In the genomic region with DNA sequence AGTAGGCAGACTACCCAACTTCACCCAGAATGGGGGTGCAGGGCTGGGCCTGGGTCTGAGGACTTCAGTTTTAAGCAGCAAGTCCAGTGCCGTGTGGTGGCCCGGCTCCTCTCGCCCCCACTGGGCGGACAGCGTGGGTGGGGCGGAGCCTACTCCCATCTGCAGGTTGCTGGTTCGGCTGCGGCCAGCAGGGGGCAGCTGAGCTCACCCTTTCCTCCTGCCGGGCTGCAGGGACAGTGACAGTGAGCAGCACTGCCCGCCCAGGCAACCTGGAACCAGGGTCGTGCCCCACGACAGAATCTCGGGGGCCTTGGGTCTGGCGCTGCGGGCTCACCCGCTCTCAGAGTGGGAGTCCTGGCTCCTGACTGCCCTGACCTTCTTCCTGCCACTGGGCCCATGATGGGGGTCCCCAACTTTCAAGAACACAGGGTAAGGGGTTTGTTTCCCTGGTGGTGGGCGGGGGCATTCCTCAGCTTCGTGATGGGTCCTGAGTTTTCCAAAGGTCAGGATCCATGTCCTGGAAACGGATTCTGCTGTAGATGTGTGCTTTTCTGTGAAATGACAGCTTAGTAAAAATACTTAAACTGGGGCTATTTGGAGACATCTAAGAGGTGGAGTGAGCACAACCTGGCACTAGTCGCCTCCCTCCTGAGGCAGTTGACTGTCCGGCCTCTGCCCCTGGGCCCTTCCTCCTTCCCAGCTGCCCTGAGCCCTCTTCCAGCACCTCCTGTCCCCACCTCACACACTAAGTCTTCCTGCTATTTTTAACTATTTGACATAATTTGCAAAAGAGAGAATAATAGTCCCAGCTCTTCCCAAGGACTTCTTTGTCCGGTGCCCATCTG, we compare ENCODE assay signal across 8 cellular contexts.
DNase-seq lines count a peak whose midpoint lies in the region; ATAC-seq and TF ChIP-seq lines count a peak whose summit lies in the region.

No MANE protein-coding gene starts in this region.

- H3K9me3 Mint-ChIP-seq in central memory CD8-positive, alpha-beta T cell: no peaks in the 10 kb centered on the region

- H3K27ac ChIP-seq in layer of hippocampus (ENCODE audit: low read depth, low read length): peak overlapping the region; percentile 100

- peak overlapping the region; percentile 100 for H3K27ac Mint-ChIP-seq in central memory CD8-positive, alpha-beta T cell (ENCODE audit: low read depth)

- H3K27me3 ChIP-seq in layer of hippocampus (ENCODE audit: control insufficient read depth, insufficient read depth, low read length): no peaks in the 10 kb centered on the region

- peak overlapping the region; percentile 100 for H3K4me3 Mint-ChIP-seq in central memory CD8-positive, alpha-beta T cell

- CTCF ChIA-PET in HEK293T (lab: Yijun Ruan, JAX): interaction anchor here (0.5 to 4.2 kb wide), 17 partner anchors 9 to 969 kb away, joined by 3 to 40 read pairs (median 5); no protein-coding TSS in a partner anchor

- H3K27me3 Mint-ChIP-seq in central memory CD8-positive, alpha-beta T cell: no peaks in the 10 kb centered on the region

- ATAC-seq in activated CD4-positive, CD25-positive, alpha-beta regulatory T cell treated with anti-CD3 and anti-CD28 coated beads, Interleukin-2, amount 50 U/mL, for 24 hours: peak; percentile 39 to 44
- ATAC-seq in central memory CD8-positive, alpha-beta T cell (replicated peaks; ENCODE audit: extremely low read depth, poor library complexity, severe bottlenecking): peak; percentile 42
- ATAC-seq in GM21381 (IDR thresholded peaks at IDR 0.05; ENCODE audit: unreplicated experiment): no peak

- H3K4me1 Mint-ChIP-seq in central memory CD8-positive, alpha-beta T cell: peaks cover 60% of the 10 kb centered on the region

- peaks cover 20% of the 10 kb centered on the region for H3K36me3 Mint-ChIP-seq in central memory CD8-positive, alpha-beta T cell (ENCODE audit: insufficient read depth)

- DNase-seq in ELF-1 (ENCODE audit: low read depth, low spot score): peak; percentile 95
- peak; percentile 89 for DNase-seq in HEK293T (ENCODE audit: extremely low spot score)
- peak; percentile 70 for DNase-seq in NCI-H2171 treated with DMSO at 0.1 percent for 48 hours (lab: John Stamatoyannopoulos, UW)
- DNase-seq in central memory CD8-positive, alpha-beta T cell (ENCODE audit: low spot score in 2 of 2): peak; percentile 87 to 94
- peak in 3 of 4 experiments; percentile 88 to 90 (median 88) for DNase-seq in stimulated activated CD4-positive, alpha-beta T cell treated with anti-CD3 and anti-CD28 coated beads, Interleukin-1b, Interleukin-23, amount 100 ng/mL, for 24 hours (ENCODE audit: low read depth in 4 of 4, low spot score in 1 of 4)

- POLR2A ChIA-PET in HEK293T (lab: Yijun Ruan, JAX): interaction anchor here (0.6 to 16.9 kb wide), 13 partner anchors 8 to 119 kb away, joined by 3 to 1436 read pairs (median 4); a partner anchor contains a TSS

TF ChIP-seq in HEK293T, 16 proteins besides CTCF, POLR2A, EP300 and RAD21:
- no peak for TF ChIP-seq TARDBP (IDR thresholded peaks at IDR 0.05)
- TF ChIP-seq CTBP1 (IDR thresholded peaks at IDR 0.05; ENCODE audit: borderline replicate concordance): no peak
- no peak for TF ChIP-seq FOXK2 (IDR thresholded peaks at IDR 0.05)
- no peak for TF ChIP-seq BHLHE40 (IDR thresholded peaks at IDR 0.05; ENCODE audit: borderline replicate concordance)
- no peak for TF ChIP-seq SUZ12 (IDR thresholded peaks at IDR 0.05)
- TF ChIP-seq ZNF384 (IDR thresholded peaks at IDR 0.05): no peak
- no peak for TF ChIP-seq NFRKB (IDR thresholded peaks at IDR 0.05)
- TF ChIP-seq FOXA1 (IDR thresholded peaks at IDR 0.05): no peak
- no peak for TF ChIP-seq FOXM1 (IDR thresholded peaks at IDR 0.05; ENCODE audit: borderline replicate concordance)
- no peak for TF ChIP-seq ARNT (IDR thresholded peaks at IDR 0.05)
- TF ChIP-seq HDGF (IDR thresholded peaks at IDR 0.05; ENCODE audit: borderline replicate concordance): no peak
- no peak for TF ChIP-seq L3MBTL2 (conservative IDR thresholded peaks at IDR 0.05)
- no peak for TF ChIP-seq ELF4 (IDR thresholded peaks at IDR 0.05)
- no peak for TF ChIP-seq SP1 (IDR thresholded peaks at IDR 0.05)
